8 cellular contexts compared by ENCODE assay signal in the genomic region with DNA sequence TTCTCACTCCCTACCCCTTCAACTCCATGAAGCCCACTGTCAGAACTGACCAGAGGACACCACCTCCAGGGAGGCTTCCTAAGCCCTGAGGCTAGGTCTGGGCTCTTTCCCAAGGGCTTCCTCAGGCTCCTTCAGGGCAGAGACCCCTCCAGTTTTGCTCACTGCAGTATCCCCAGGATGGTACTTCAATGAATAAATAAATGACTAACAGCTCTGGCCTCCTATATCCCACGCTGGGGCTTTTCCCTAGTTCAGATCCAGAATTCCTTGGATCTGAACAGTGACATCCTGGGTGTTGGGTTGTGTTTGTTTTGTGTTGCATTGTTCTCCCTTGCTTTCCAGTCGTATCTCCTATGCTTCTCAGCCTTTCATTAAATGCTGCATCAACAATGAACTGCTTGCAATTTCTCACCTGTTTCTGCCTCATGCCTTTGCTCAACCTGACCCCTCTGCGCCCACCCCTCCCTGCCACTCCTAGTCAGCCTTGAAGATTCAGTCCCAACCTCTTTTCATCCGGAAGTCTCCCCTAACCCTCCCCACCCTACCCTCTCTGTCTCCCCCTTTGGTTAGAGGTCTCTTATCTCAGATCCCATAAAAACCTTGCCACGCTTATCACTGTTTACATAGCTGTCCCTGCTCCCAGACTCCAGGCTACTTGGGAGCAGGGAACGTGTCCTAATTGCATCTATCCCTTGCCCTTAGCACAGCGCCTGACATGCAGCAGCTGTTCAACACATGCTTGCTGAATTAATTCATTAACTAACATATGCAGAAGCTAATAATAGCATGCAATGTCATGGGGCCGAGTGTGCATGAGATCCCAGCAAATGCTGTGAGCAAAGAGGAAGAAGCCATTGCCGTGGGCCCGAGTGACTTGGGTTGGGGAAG. TPM values are rescaled to one million over a fixed set of nuclear protein-coding genes. Genes with fewer than 3 reads are reported as not detected.
DNase-seq lines count a peak whose midpoint lies in the region; ATAC-seq and TF ChIP-seq lines count a peak whose summit lies in the region.

No MANE protein-coding gene starts in this region.

- TF ChIP-seq CTCF in RWPE2 (IDR thresholded peaks at IDR 0.05; ENCODE audit: poor library complexity, severe bottlenecking) (no peak), gastroesophageal sphincter (IDR thresholded peaks at IDR 0.05) (no peak)

- H3K36me3 ChIP-seq in RWPE2 (ENCODE audit: low read depth) = no peaks in the 10 kb centered on the region
- H3K36me3 ChIP-seq in gastroesophageal sphincter = no peaks in the 10 kb centered on the region
- no peaks in the 10 kb centered on the region for H3K36me3 ChIP-seq in rectal smooth muscle tissue (ENCODE audit: control insufficient read depth, insufficient read depth, low read length)

- H3K9me3 ChIP-seq in RWPE2 (ENCODE audit: severe bottlenecking) (no peaks in the 10 kb centered on the region), gastroesophageal sphincter (no peaks in the 10 kb centered on the region)

- peak overlapping the region; percentile 69 for H3K27ac ChIP-seq in RWPE2 (ENCODE audit: poor library complexity, severe bottlenecking)
- peak overlapping the region; percentile 89 to 94 (median 92) for H3K27ac ChIP-seq in gastroesophageal sphincter
- peak overlapping the region; percentile 92 for H3K27ac ChIP-seq in rectal smooth muscle tissue (ENCODE audit: low read depth, low read length)

- H3K4me3 ChIP-seq in RWPE2 (ENCODE audit: severe bottlenecking) (no peak overlapping the region), gastroesophageal sphincter (no peak overlapping the region), rectal smooth muscle tissue (ENCODE audit: low read length) (peak overlapping the region; percentile 2)

- DNase-seq in EH (ENCODE audit: low read depth) (peak; percentile 90), RWPE2 (ENCODE audit: low spot score) (no peak), GM19240 (ENCODE audit: insufficient read length, low spot score) (no peak), hippocampal formation (lab: John Stamatoyannopoulos, UW) (no peak), glomerular visceral epithelial cell (ENCODE audit: extremely low spot score) (no peak), NCI-H128 (lab: John Stamatoyannopoulos, UW; ENCODE audit: unreplicated experiment) (no peak)

- H3K27me3 ChIP-seq in RWPE2 (ENCODE audit: insufficient read depth, poor library complexity, severe bottlenecking) (no peaks in the 10 kb centered on the region), gastroesophageal sphincter (no peaks in the 10 kb centered on the region), rectal smooth muscle tissue (ENCODE audit: control insufficient read depth, insufficient read depth, low read length) (no peaks in the 10 kb centered on the region)

- H3K9ac ChIP-seq in rectal smooth muscle tissue (ENCODE audit: low read length) = no peak overlapping the region

- ATAC-seq in RWPE2 (ENCODE audit: low read depth) = peak; percentile 74
- no peak for ATAC-seq in gastroesophageal sphincter

- WGBS in gastroesophageal sphincter (ENCODE audit: low coverage in 1 of 2), 2 donors = 20 to 31% methylated on average over 5 to 10 of the region's 10 CpGs

- no peak for TF ChIP-seq POLR2A in gastroesophageal sphincter (IDR thresholded peaks at IDR 0.05)

- TF ChIP-seq EP300 in gastroesophageal sphincter (IDR thresholded peaks at IDR 0.05) = no peak

- H3K4me1 ChIP-seq in RWPE2 (ENCODE audit: insufficient read depth, poor library complexity, severe bottlenecking) (peaks cover 27% of the 10 kb centered on the region), gastroesophageal sphincter (peaks cover 46 to 89% (median 47%) of the 10 kb centered on the region in 3 donors), rectal smooth muscle tissue (ENCODE audit: control insufficient read depth, insufficient read depth, low read length) (peaks cover 65% of the 10 kb centered on the region)

RNA-seq across cellular contexts. Expression of gene PPP1R3C, which starts 41.7 kb away (rescaled TPM):
- 100 to 1,000 TPM in 2 of 4 donors, 10 to 100 TPM in 2; 83.3 to 162 (median 96.2) TPM for total RNA-seq in gastroesophageal sphincter
